Comparison of ENCODE assay signal across 25 cellular contexts in the genomic region with DNA sequence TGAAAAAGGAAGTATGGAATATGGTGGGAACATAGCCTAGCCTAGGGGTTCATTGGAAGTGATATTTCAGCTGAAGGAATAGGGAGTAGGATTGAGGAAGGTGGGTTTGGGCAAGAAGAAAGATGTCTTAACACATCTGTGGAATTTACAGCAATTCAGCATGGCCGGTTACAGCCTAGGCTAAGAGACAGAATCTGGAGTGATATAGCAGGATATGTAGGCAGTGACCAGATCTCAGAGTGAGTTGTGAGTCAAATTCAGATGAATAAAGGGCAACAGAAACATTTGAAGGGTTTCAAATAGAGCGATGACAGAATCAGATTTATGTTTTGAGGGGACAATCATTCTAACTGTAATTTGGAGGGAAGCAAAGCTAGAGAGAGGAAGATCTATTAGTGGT.
"Had no signal": no experiment of that assay in that cellular context is flagged by ENCODE, and none has a peak within 500 bp of the region (broad histone marks: within the 10 kb centered on the region; RNA-seq: fewer than 3 reads in every experiment).

No MANE protein-coding gene starts in this region.

- H3K4me1 Mint-ChIP-seq: activated T-helper 17 cell treated with anti-CD3 and anti-CD28 coated beads, Interleukin-2, amount 50 U/mL, for 72 hours; central memory CD8-positive, alpha-beta T cell; stimulated activated effector memory CD8-positive, alpha-beta T cell treated with anti-CD3 and anti-CD28 coated beads, Interleukin-12 subunit alpha, Interleukin-12 subunit beta, amount 100 ng/mL, for 72 hours had no signal

- H3K4me3 Mint-ChIP-seq: activated B cell treated with CpG ODN at 0.5 μM for 24 hours; activated CD8-positive, alpha-beta T cell treated with anti-CD3 and anti-CD28 coated beads for 36 hours; activated naive CD8-positive, alpha-beta T cell treated with anti-CD3 and anti-CD28 coated beads, Interleukin-2, amount 50 U/mL, for 24 hours; activated T-cell treated with anti-CD3 and anti-CD28 coated beads, Interleukin-2, amount 50 U/mL, for 4 hours; activated T-helper 17 cell treated with anti-CD3 and anti-CD28 coated beads, Interleukin-2, amount 50 U/mL, for 72 hours; central memory CD8-positive, alpha-beta T cell; stimulated activated effector memory CD8-positive, alpha-beta T cell treated with anti-CD3 and anti-CD28 coated beads, Interleukin-12 subunit alpha, Interleukin-12 subunit beta, amount 100 ng/mL, for 72 hours; T-helper 2 cell treated with Interferon-gamma antibody and Interleukin-4, amounts not matched to agents 5 μg/mL and 100 μg/mL, for 36 hours had no signal

- H3K36me3 Mint-ChIP-seq: stimulated activated effector memory CD8-positive, alpha-beta T cell treated with anti-CD3 and anti-CD28 coated beads, Interleukin-12 subunit alpha, Interleukin-12 subunit beta, amount 100 ng/mL, for 72 hours had no signal

- H3K9me3 Mint-ChIP-seq: activated B cell treated with CpG ODN at 0.5 μM for 24 hours; activated CD8-positive, alpha-beta T cell treated with anti-CD3 and anti-CD28 coated beads for 36 hours; activated naive CD8-positive, alpha-beta T cell treated with anti-CD3 and anti-CD28 coated beads, Interleukin-2, amount 50 U/mL, for 24 hours; activated T-cell treated with anti-CD3 and anti-CD28 coated beads, Interleukin-2, amount 50 U/mL, for 4 hours; activated T-helper 17 cell treated with anti-CD3 and anti-CD28 coated beads, Interleukin-2, amount 50 U/mL, for 72 hours; central memory CD8-positive, alpha-beta T cell; stimulated activated effector memory CD8-positive, alpha-beta T cell treated with anti-CD3 and anti-CD28 coated beads, Interleukin-12 subunit alpha, Interleukin-12 subunit beta, amount 100 ng/mL, for 72 hours; T-helper 2 cell treated with Interferon-gamma antibody and Interleukin-4, amounts not matched to agents 5 μg/mL and 100 μg/mL, for 36 hours had no signal

- DNase-seq: activated B cell treated with CpG ODN at 0.5 μM for 24 hours; activated CD4-positive, alpha-beta T cell treated with anti-CD3 and anti-CD28 coated beads, Interleukin-2, amount 50 U/mL, for 1 hour; activated CD8-positive, alpha-beta T cell treated with anti-CD3 and anti-CD28 coated beads for 36 hours; activated gamma-delta T cell treated with Interleukin-2 at 50 U/mL for 16 hours; activated naive CD4-positive, alpha-beta T cell treated with anti-CD3 and anti-CD28 coated beads, Interleukin-2, amount 50 U/mL, for 16 hours; activated naive CD8-positive, alpha-beta T cell treated with anti-CD3 and anti-CD28 coated beads, Interleukin-2, amount 50 U/mL, for 24 hours; activated T-cell treated with anti-CD3 and anti-CD28 coated beads, Interleukin-2, amount 50 U/mL, for 4 hours; amygdala; effector CD8-positive, alpha-beta T cell; glutamatergic neuron; left ventricle myocardium inferior; mesendoderm; ovary; right lobe of liver; stimulated activated CD4-positive, alpha-beta T cell treated with anti-CD3 and anti-CD28 coated beads, Interleukin-12 subunit alpha, Interleukin-12 subunit beta, amount 100 ng/mL, for 4 hours; stimulated activated CD4-positive, alpha-beta T cell treated with anti-CD3 and anti-CD28 coated beads, Interleukin-4, amount 100 ng/mL, for 1 hour; T-helper 1 cell had no signal

- H3K27me3 Mint-ChIP-seq: activated B cell treated with CpG ODN at 0.5 μM for 24 hours; central memory CD8-positive, alpha-beta T cell; progenitor cell of endocrine pancreas had no signal

- H3K4me3 ChIP-seq: left ventricle myocardium inferior, lung, ovary, right lobe of liver, tibial nerve had no signal

- ATAC-seq: activated CD8-positive, alpha-beta T cell treated with anti-CD3 and anti-CD28 coated beads for 36 hours; activated naive CD8-positive, alpha-beta T cell treated with anti-CD3 and anti-CD28 coated beads, Interleukin-2, amount 50 U/mL, for 24 hours; activated T-cell treated with anti-CD3 and anti-CD28 coated beads, Interleukin-2, amount 50 U/mL, for 4 hours; activated T-helper 17 cell treated with anti-CD3 and anti-CD28 coated beads, Interleukin-2, amount 50 U/mL, for 72 hours; right lobe of liver; stimulated activated effector memory CD8-positive, alpha-beta T cell treated with anti-CD3 and anti-CD28 coated beads, Interleukin-12 subunit alpha, Interleukin-12 subunit beta, amount 100 ng/mL, for 72 hours had no signal

- H3K9me3 ChIP-seq: left ventricle myocardium inferior, ovary, right lobe of liver, tibial nerve had no signal

- H3K27ac ChIP-seq: epithelial cell of prostate, left ventricle myocardium inferior, ovary, right lobe of liver, tibial nerve had no signal

- H3K4me1 ChIP-seq: right lobe of liver had no signal

- H3K27me3 ChIP-seq: ovary, right lobe of liver, tibial nerve had no signal

- H3K36me3 ChIP-seq: left ventricle myocardium inferior, ovary, right lobe of liver, tibial nerve had no signal

- H3K27ac Mint-ChIP-seq: activated B cell treated with CpG ODN at 0.5 μM for 24 hours; activated CD8-positive, alpha-beta T cell treated with anti-CD3 and anti-CD28 coated beads for 36 hours; activated naive CD8-positive, alpha-beta T cell treated with anti-CD3 and anti-CD28 coated beads, Interleukin-2, amount 50 U/mL, for 24 hours; activated T-helper 17 cell treated with anti-CD3 and anti-CD28 coated beads, Interleukin-2, amount 50 U/mL, for 72 hours; progenitor cell of endocrine pancreas; stimulated activated effector memory CD8-positive, alpha-beta T cell treated with anti-CD3 and anti-CD28 coated beads, Interleukin-12 subunit alpha, Interleukin-12 subunit beta, amount 100 ng/mL, for 72 hours; T-helper 2 cell treated with Interferon-gamma antibody and Interleukin-4, amounts not matched to agents 5 μg/mL and 100 μg/mL, for 36 hours had no signal
